Comparison of ENCODE assay signal across 15 cellular contexts in the genomic region with DNA sequence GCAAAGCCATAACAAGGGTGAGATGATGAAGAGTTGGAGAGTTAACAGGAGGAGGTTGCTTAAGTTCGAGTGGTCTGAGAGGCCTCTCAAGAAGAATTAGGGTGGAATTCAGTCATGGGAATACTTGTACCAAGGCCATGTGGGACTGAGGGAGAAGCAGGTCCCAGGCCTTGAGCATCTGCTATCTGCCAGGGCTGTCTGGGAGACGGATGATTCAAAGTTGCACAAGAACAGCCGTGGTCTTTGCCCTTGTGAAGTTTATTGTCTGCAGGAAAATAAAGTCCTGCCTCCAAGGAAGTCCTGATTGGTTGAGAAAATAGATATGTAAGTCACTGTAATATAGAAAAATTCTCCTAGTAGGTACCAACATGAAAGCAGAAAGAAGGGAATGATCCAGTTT.
DNase-seq lines count a peak whose midpoint lies in the region; ATAC-seq, FAIRE-seq and TF ChIP-seq lines count a peak whose summit lies in the region.
"Had no signal": no experiment of that assay in that cellular context is flagged by ENCODE, and none has a peak within 500 bp of the region (broad histone marks: within the 10 kb centered on the region; RNA-seq: fewer than 3 reads in every experiment).

No MANE protein-coding gene starts in this region.

- peaks cover 4% of the 10 kb centered on the region for H3K27me3 Mint-ChIP-seq in GM23338 (ENCODE audit: insufficient read depth, low read depth, poor library complexity)

- H3K9me3 Mint-ChIP-seq in GM23338 = no peaks in the 10 kb centered on the region
- H3K9me3 Mint-ChIP-seq: stimulated activated naive B cell treated with anti-CD40 and anti-IgM and Interleukin-4, amounts not matched to agents 10 μg/mL and 1 μg/mL and 100 μg/mL, for 72 hours had no signal

- no peak overlapping the region for H3K27ac Mint-ChIP-seq in GM23338
- H3K27ac Mint-ChIP-seq: stimulated activated naive B cell treated with anti-CD40 and anti-IgM and Interleukin-4, amounts not matched to agents 10 μg/mL and 1 μg/mL and 100 μg/mL, for 72 hours had no signal

- no peaks in the 10 kb centered on the region for H3K27me3 ChIP-seq in GM23338 (ENCODE audit: insufficient read depth)
- H3K27me3 ChIP-seq: ascending aorta had no signal

- peaks cover 57% of the 10 kb centered on the region for H3K4me1 Mint-ChIP-seq in GM23338

- no peaks in the 10 kb centered on the region for H3K36me3 ChIP-seq in GM23338 (ENCODE audit: insufficient read depth)
- H3K36me3 ChIP-seq: ascending aorta had no signal

- intact Hi-C loops in sciatic nerve (cut with DNase I) = no loop called here
- intact Hi-C loops in posterior vena cava (cut with DNase I) = no loop called here

- H4K20me1 ChIP-seq in GM23338 (replicated peaks; ENCODE audit: insufficient read depth) = no peaks in the 10 kb centered on the region

- H3K4me3 Mint-ChIP-seq in GM23338 = no peak overlapping the region
- H3K4me3 Mint-ChIP-seq: stimulated activated naive B cell treated with anti-CD40 and anti-IgM and Interleukin-4, amounts not matched to agents 10 μg/mL and 1 μg/mL and 100 μg/mL, for 72 hours had no signal

- H3K79me2 ChIP-seq in GM23338 (replicated peaks; ENCODE audit: insufficient read depth) = no peaks in the 10 kb centered on the region

- no peak for ATAC-seq in GM23338
- peak; percentile 60 for ATAC-seq in sciatic nerve

- DNase-seq in GM23338 (ENCODE audit: low spot score) = no peak
- peak; percentile 35 for DNase-seq in RPMI7951 (ENCODE audit: low read depth)
- DNase-seq in foreskin fibroblast = peak; percentile 94 to 95
- no peak for DNase-seq in sciatic nerve (ENCODE audit: low spot score)
- DNase-seq in frontal cortex (ENCODE audit: low spot score in 2 of 2) = no peak
- no peak for DNase-seq in posterior vena cava (ENCODE audit: low spot score)
- no peak for DNase-seq in SHP77 (lab: John Stamatoyannopoulos, UW)
- DNase-seq in NCI-H2107 treated with DMSO at 0.1 percent for 48 hours (lab: John Stamatoyannopoulos, UW; ENCODE audit: unreplicated experiment) = no peak
- DNase-seq: activated CD4-positive, alpha-beta T cell treated with anti-CD3 and anti-CD28 coated beads, Interleukin-2, amount 50 U/mL, for 1 hour; DND-41; head of caudate nucleus; NCI-H1092; RPMI8226 had no signal

- no peaks in the 10 kb centered on the region for H3K36me3 Mint-ChIP-seq in GM23338 (ENCODE audit: low read depth)
- H3K36me3 Mint-ChIP-seq: stimulated activated naive B cell treated with anti-CD40 and anti-IgM and Interleukin-4, amounts not matched to agents 10 μg/mL and 1 μg/mL and 100 μg/mL, for 72 hours had no signal

- peaks cover 8% of the 10 kb centered on the region for H3K9me2 ChIP-seq in GM23338 (ENCODE audit: insufficient read depth)

- peaks cover 56% of the 10 kb centered on the region for H3K4me1 ChIP-seq in GM23338 (ENCODE audit: insufficient read depth)

- TF ChIP-seq CTCF in GM23338 (conservative IDR thresholded peaks at IDR 0.05; ENCODE audit: low read depth in 2 of 2) (no peak), foreskin fibroblast (IDR thresholded peaks at IDR 0.05; ENCODE audit: low read depth, low read length) (no peak)

- H3K27ac ChIP-seq in GM23338 (ENCODE audit: low read depth) = peak overlapping the region; percentile 3; the same call in 1 of the 2 replicates
- H3K27ac ChIP-seq: ascending aorta had no signal

- no peak for FAIRE-seq in frontal cortex (lab: Jason Lieb, UNC)

- peak overlapping the region; percentile 55 for H3K4me2 ChIP-seq in GM23338

- H2AFZ ChIP-seq in GM23338 = no peak overlapping the region

- 0 out of 2 replicates have a peak, but pooled peaks cover 3% of the 10 kb centered on the region for H3F3A ChIP-seq in GM23338 (replicated peaks; ENCODE audit: low read depth)

- H3K4me3 ChIP-seq in GM23338 (no peak overlapping the region), foreskin fibroblast (ENCODE audit: low read depth in 1 of 2, low read length in 2 of 2) (no peak overlapping the region)
- H3K4me3 ChIP-seq: ascending aorta had no signal

TF ChIP-seq in GM23338, 12 proteins besides CTCF, POLR2A, EP300 and RAD21:
- TF ChIP-seq, protein P1, sequence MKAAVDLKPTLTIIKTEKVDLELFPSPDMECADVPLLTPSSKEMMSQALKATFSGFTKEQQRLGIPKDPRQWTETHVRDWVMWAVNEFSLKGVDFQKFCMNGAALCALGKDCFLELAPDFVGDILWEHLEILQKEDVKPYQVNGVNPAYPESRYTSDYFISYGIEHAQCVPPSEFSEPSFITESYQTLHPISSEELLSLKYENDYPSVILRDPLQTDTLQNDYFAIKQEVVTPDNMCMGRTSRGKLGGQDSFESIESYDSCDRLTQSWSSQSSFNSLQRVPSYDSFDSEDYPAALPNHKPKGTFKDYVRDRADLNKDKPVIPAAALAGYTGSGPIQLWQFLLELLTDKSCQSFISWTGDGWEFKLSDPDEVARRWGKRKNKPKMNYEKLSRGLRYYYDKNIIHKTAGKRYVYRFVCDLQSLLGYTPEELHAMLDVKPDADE (IDR thresholded peaks at IDR 0.05) = no peak
- TF ChIP-seq ZNF331 (CRISPR knock-in tag; IDR thresholded peaks at IDR 0.05; ENCODE audit: low read depth) (no peak), ZNF114 (CRISPR knock-in tag; IDR thresholded peaks at IDR 0.05) (no peak), POLR2AphosphoS5 (IDR thresholded peaks at IDR 0.05; ENCODE audit: low read depth) (no peak), REST (IDR thresholded peaks at IDR 0.05; ENCODE audit: unreplicated experiment) (no peak), NANOG (IDR thresholded peaks at IDR 0.05; ENCODE audit: borderline replicate concordance) (no peak), JUNB (IDR thresholded peaks at IDR 0.05; ENCODE audit: unreplicated experiment) (no peak), CREB1 (CRISPR knock-in tag; IDR thresholded peaks at IDR 0.05; ENCODE audit: low read depth) (no peak), EZH2 (IDR thresholded peaks at IDR 0.05; ENCODE audit: low read depth, unreplicated experiment) (no peak), STAT1 (IDR thresholded peaks at IDR 0.05; ENCODE audit: unreplicated experiment) (no peak)

Comparison
In these comparisons a context has a peak if more than half of its experiments do, and no peak if none do; other contexts are left out.
1. DNase-seq: peak in RPMI7951 (single experiment) and foreskin fibroblast (2 of 2); none in GM23338 (single experiment), sciatic nerve (single experiment), frontal cortex (0 of 2), posterior vena cava (single experiment), SHP77 (0 of 2) and NCI-H2107 treated with DMSO at 0.1 percent for 48 hours (single experiment).